ENCODE assay signal across 24 cellular contexts in genomic region chr22:43726296-43726695, GRCh38.
DNase-seq lines count a peak whose midpoint lies in the region; ATAC-seq and TF ChIP-seq lines count a peak whose summit lies in the region.
"Had no signal": no experiment of that assay in that cellular context is flagged by ENCODE, and none has a peak within 500 bp of the region (broad histone marks: within the 10 kb centered on the region; RNA-seq: fewer than 3 reads in every experiment).

No MANE protein-coding gene starts in this region.

- H2BK5ac ChIP-seq in H9 (ENCODE audit: insufficient read length, low read length): no peak overlapping the region

- no peaks in the 10 kb centered on the region for H3F3A ChIP-seq in SK-N-SH (replicated peaks; ENCODE audit: insufficient read depth)

- no peak overlapping the region for H3K23ac ChIP-seq in H9 (ENCODE audit: insufficient read length, low read depth, low read length)

- TF ChIP-seq EP300 in SK-N-SH (IDR thresholded peaks at IDR 0.05; ENCODE audit: borderline replicate concordance in 1 of 2, low read depth in 1 of 2, low read length in 1 of 2) (no peak), stomach (IDR thresholded peaks at IDR 0.05) (no peak)

- no peak overlapping the region for H2BK20ac ChIP-seq in H9 (ENCODE audit: low read depth, low read length, poor library complexity, severe bottlenecking)

- intact Hi-C loops in sciatic nerve (cut with DNase I) (no loop called here), stomach (cut with DNase I; ENCODE audit: low total_unique reads) (no loop called here)

- no peak for TF ChIP-seq POLR2A in stomach (IDR thresholded peaks at IDR 0.05)

- no peaks in the 10 kb centered on the region for H3K9me3 ChIP-seq in H9 (ENCODE audit: control insufficient read depth, low read depth, low read length)
- no peaks in the 10 kb centered on the region for H3K9me3 ChIP-seq in SK-N-SH
- no peaks in the 10 kb centered on the region for H3K9me3 ChIP-seq in stomach
- H3K9me3 ChIP-seq: ascending aorta, SJCRH30, tibial nerve had no signal

- peaks cover 14% of the 10 kb centered on the region for H3K27me3 Mint-ChIP-seq in H9 (ENCODE audit: low read depth)

- no peaks in the 10 kb centered on the region for H3K36me3 Mint-ChIP-seq in H9 (ENCODE audit: insufficient read depth in 1 of 3, low read depth in 3 of 3)
- H3K36me3 Mint-ChIP-seq: neural progenitor cell; stimulated activated memory B cell treated with anti-CD40 and anti-IgM and Interleukin-4, amounts not matched to agents 10 μg/mL and 1 μg/mL and 100 μg/mL, for 72 hours had no signal

- DNase-seq in H9 (no peak), SK-N-SH (no peak), fibroblast of the conjunctiva (ENCODE audit: low read depth) (peak; percentile 17), sciatic nerve (ENCODE audit: low spot score) (no peak), stomach (no peak), NCI-H1105 (lab: John Stamatoyannopoulos, UW) (no peak), GM19240 (ENCODE audit: insufficient read length, low spot score) (no peak)
- DNase-seq: activated CD8-positive, alpha-beta T cell treated with anti-CD3 and anti-CD28 coated beads for 36 hours; activated naive CD4-positive, alpha-beta T cell treated with Interleukin-2 at 50 U/mL for 16 hours; activated T-cell treated with anti-CD3 and anti-CD28 coated beads, Interleukin-2, amount 50 U/mL, for 1 hour; Karpas-422; left colon; NCI-H1092; NCI-H2029 treated with DMSO at 0.1 percent for 48 hours; NCI-H524 treated with DMSO at 0.1 percent for 48 hours; OCI-M1; SJCRH30; T-helper 2 cell; WERI-Rb-1 had no signal

- no peak overlapping the region for H2AFZ ChIP-seq in H9 (ENCODE audit: low read length)
- H2AFZ ChIP-seq in SK-N-SH (ENCODE audit: low read depth): no peak overlapping the region
- H2AFZ ChIP-seq: neural progenitor cell had no signal

- CTCF ChIA-PET in SK-N-SH (lab: Yijun Ruan, JAX): no interaction called here

- no peaks in the 10 kb centered on the region for H3K4me1 ChIP-seq in H9 (ENCODE audit: insufficient read depth, low read length)
- H3K4me1 ChIP-seq in SK-N-SH (ENCODE audit: control insufficient read depth in 1 of 2, insufficient read depth in 2 of 2, low read depth in 1 of 2, low read length in 1 of 2): no peaks in the 10 kb centered on the region
- peaks cover 0 to 6% (median 3%) of the 10 kb centered on the region in 4 donors for H3K4me1 ChIP-seq in stomach
- H3K4me1 ChIP-seq: neural progenitor cell, SJCRH30 had no signal

- H4K91ac ChIP-seq in H9 (ENCODE audit: insufficient read length, low read depth, low read length): no peak overlapping the region

- no peaks in the 10 kb centered on the region for H3K79me1 ChIP-seq in H9 (ENCODE audit: insufficient read depth, low read depth, low read length, poor library complexity, severe bottlenecking)

- H3T11ph ChIP-seq in H9 (ENCODE audit: low read length): no peak overlapping the region

- TF ChIP-seq CTCF in H9 (conservative IDR thresholded peaks at IDR 0.05) (no peak), SK-N-SH (IDR thresholded peaks at IDR 0.05) (no peak), stomach (IDR thresholded peaks at IDR 0.05) (no peak)

- no peaks in the 10 kb centered on the region for H3K9me2 ChIP-seq in SK-N-SH

- H3K4ac ChIP-seq in H9 (ENCODE audit: low read depth, low read length): no peak overlapping the region

- H3K4me2 ChIP-seq in H9 (ENCODE audit: insufficient read depth, insufficient read length, low read length): no peak overlapping the region
- no peak overlapping the region for H3K4me2 ChIP-seq in SK-N-SH
- H3K4me2 ChIP-seq: neural progenitor cell had no signal

- no peak overlapping the region for H4K8ac ChIP-seq in H9 (replicated peaks; ENCODE audit: insufficient read length, low read depth, low read length)

- H3K23me2 ChIP-seq in H9 (ENCODE audit: insufficient read length, low read depth, low read length, poor library complexity, severe bottlenecking): no peaks in the 10 kb centered on the region

- H3K9ac ChIP-seq in H9 (ENCODE audit: extremely low read depth, insufficient read length, low read length): no peak overlapping the region
- H3K9ac ChIP-seq in SK-N-SH: no peak overlapping the region
- H3K9ac ChIP-seq: neural progenitor cell had no signal

- H3K36me3 ChIP-seq in SK-N-SH (replicated peaks in 1 of 2; ENCODE audit: control insufficient read depth in 1 of 2, insufficient read depth in 2 of 2, low read length in 1 of 2) (no peaks in the 10 kb centered on the region), stomach (no peaks in the 10 kb centered on the region)
- H3K36me3 ChIP-seq: ascending aorta, neural progenitor cell, SJCRH30, tibial nerve, WERI-Rb-1 had no signal

- no peak overlapping the region for H3K4me3 ChIP-seq in SK-N-SH (ENCODE audit: low read depth in 2 of 2, low read length in 1 of 2)
- H3K4me3 ChIP-seq in stomach: no peak overlapping the region
- H3K4me3 ChIP-seq: ascending aorta, neural progenitor cell, SJCRH30, tibial nerve had no signal

- TF ChIP-seq RAD21 in SK-N-SH (IDR thresholded peaks at IDR 0.05; ENCODE audit: low read length): no peak

- POLR2A ChIA-PET in SK-N-SH (lab: Yijun Ruan, JAX): no interaction called here

- no peak overlapping the region for H2BK15ac ChIP-seq in H9 (ENCODE audit: low read depth, low read length)

- no peaks in the 10 kb centered on the region for H3K27me3 ChIP-seq in H9 (ENCODE audit: insufficient read depth, low read length)
- H3K27me3 ChIP-seq in SK-N-SH (ENCODE audit: insufficient read depth): no peaks in the 10 kb centered on the region
- H3K27me3 ChIP-seq in stomach: no peaks in the 10 kb centered on the region
- H3K27me3 ChIP-seq: ascending aorta, neural progenitor cell, tibial nerve had no signal

- H2BK120ac ChIP-seq in H9 (ENCODE audit: low read depth, low read length, poor library complexity, severe bottlenecking): no peak overlapping the region

- no peak overlapping the region for H3K14ac ChIP-seq in H9 (ENCODE audit: insufficient read depth, low read length)

- no peaks in the 10 kb centered on the region; a peak in 1 of 5 replicates for H3K9me3 Mint-ChIP-seq in H9
- H3K9me3 Mint-ChIP-seq: neural progenitor cell had no signal

- H3K79me2 ChIP-seq in H9 (ENCODE audit: insufficient read depth, low read length): no peaks in the 10 kb centered on the region
- no peaks in the 10 kb centered on the region for H3K79me2 ChIP-seq in SK-N-SH (ENCODE audit: insufficient read depth)

- H4K20me1 ChIP-seq in H9 (ENCODE audit: control insufficient read depth, insufficient read depth, insufficient read length): no peaks in the 10 kb centered on the region
- H4K20me1 ChIP-seq in SK-N-SH (ENCODE audit: insufficient read depth): no peaks in the 10 kb centered on the region

- H3K18ac ChIP-seq in H9 (ENCODE audit: insufficient read length, low read depth, low read length): no peak overlapping the region

- no peak overlapping the region for H2BK12ac ChIP-seq in H9 (ENCODE audit: insufficient read length, low read depth, low read length)

- ATAC-seq in sciatic nerve (peak; percentile 87), GM21528 (IDR thresholded peaks at IDR 0.05; ENCODE audit: low FRiP score, unreplicated experiment) (no peak)
- ATAC-seq: activated CD8-positive, alpha-beta T cell treated with anti-CD3 and anti-CD28 coated beads for 36 hours; left colon; stimulated activated memory B cell treated with anti-CD40 and anti-IgM and Interleukin-4, amounts not matched to agents 10 μg/mL and 1 μg/mL and 100 μg/mL, for 72 hours had no signal

- H2AK5ac ChIP-seq in H9 (ENCODE audit: insufficient read length, low read length): no peak overlapping the region

- H3K56ac ChIP-seq in H9 (ENCODE audit: insufficient read length, low read depth, low read length): no peak overlapping the region

- no peak overlapping the region for H3K27ac ChIP-seq in H9 (ENCODE audit: insufficient read length, low read depth, low read length)
- H3K27ac ChIP-seq in SK-N-SH (ENCODE audit: low read depth in 2 of 2, low read length in 1 of 2): peak overlapping the region; percentile 34 to 61; a peak in 2 of 4 replicates
- no peak overlapping the region for H3K27ac ChIP-seq in stomach
- H3K27ac ChIP-seq: ascending aorta, neural progenitor cell, SJCRH30, WERI-Rb-1 had no signal

- no peak overlapping the region for H4K5ac ChIP-seq in H9 (ENCODE audit: insufficient read length, low read depth, low read length)

- no peak overlapping the region for H3K4me3 Mint-ChIP-seq in H9
- H3K4me3 Mint-ChIP-seq: activated CD8-positive, alpha-beta T cell treated with anti-CD3 and anti-CD28 coated beads for 36 hours; neural progenitor cell; stimulated activated memory B cell treated with anti-CD40 and anti-IgM and Interleukin-4, amounts not matched to agents 10 μg/mL and 1 μg/mL and 100 μg/mL, for 72 hours had no signal

- H3K27ac Mint-ChIP-seq in H9: peak overlapping the region in 2 of 3 experiments; percentile 59 to 80; a peak in 3 of 7 replicates
- H3K27ac Mint-ChIP-seq: activated CD8-positive, alpha-beta T cell treated with anti-CD3 and anti-CD28 coated beads for 36 hours; neural progenitor cell; stimulated activated memory B cell treated with anti-CD40 and anti-IgM and Interleukin-4, amounts not matched to agents 10 μg/mL and 1 μg/mL and 100 μg/mL, for 72 hours had no signal

- peaks cover 21 to 23% of the 10 kb centered on the region in 2 experiments for H3K4me1 Mint-ChIP-seq in H9

TF ChIP-seq in SK-N-SH, 30 proteins besides CTCF, POLR2A, EP300 and RAD21:
- TF ChIP-seq JUND (IDR thresholded peaks at IDR 0.05) (no peak), RCOR1 (IDR thresholded peaks at IDR 0.05; ENCODE audit: low read length) (no peak), CHD2 (IDR thresholded peaks at IDR 0.05; ENCODE audit: low read length, partially characterized antibody) (no peak), USF2 (IDR thresholded peaks at IDR 0.05; ENCODE audit: borderline replicate concordance, low read depth, low read length) (no peak), GATA2 (CRISPR knock-in tag; IDR thresholded peaks at IDR 0.05) (no peak), FOSL2 (IDR thresholded peaks at IDR 0.05; ENCODE audit: borderline replicate concordance, low read depth) (no peak), TEAD4 (IDR thresholded peaks at IDR 0.05; ENCODE audit: borderline replicate concordance, insufficient read depth) (no peak)
TF ChIP-seq in SK-N-SH: peak in this region for 0.

Comparison
In these comparisons a context has a peak if more than half of its experiments do, and no peak if none do; other contexts are left out.
1. H3K27ac ChIP-seq: peak in SK-N-SH (2 of 2); none in H9 (single experiment) and stomach (0 of 5).